Comparison of ENCODE assay signal across 16 cellular contexts in the genomic region with DNA sequence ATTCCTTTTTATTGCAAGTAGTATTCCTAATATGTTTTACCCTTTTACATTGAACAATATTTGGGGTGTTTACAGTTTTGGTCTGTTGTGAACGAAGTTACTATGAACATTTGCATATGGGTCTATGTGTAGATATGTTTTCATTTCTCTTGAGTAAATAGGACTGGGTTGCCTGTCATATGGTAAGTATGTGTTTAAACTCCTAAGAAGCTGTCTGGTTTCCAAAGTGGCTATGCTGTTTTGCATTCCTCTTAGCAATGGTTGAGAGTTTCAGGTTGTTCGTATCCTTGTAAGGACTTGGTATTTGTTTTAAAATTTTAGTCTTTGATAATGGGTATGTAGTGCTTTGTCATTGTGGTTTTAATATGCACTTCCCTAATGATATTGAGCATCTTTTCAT. TPM values are rescaled to one million over a fixed set of nuclear protein-coding genes. Genes with fewer than 3 reads are reported as not detected.
DNase-seq lines count a peak whose midpoint lies in the region; ATAC-seq and TF ChIP-seq lines count a peak whose summit lies in the region.
"Had no signal": no experiment of that assay in that cellular context is flagged by ENCODE, and none has a peak within 500 bp of the region (broad histone marks: within the 10 kb centered on the region; RNA-seq: fewer than 3 reads in every experiment).

No MANE protein-coding gene starts in this region.

- in situ Hi-C loops in GM23248 (cut with MboI) = no loop called here

- CTCF ChIA-PET in CD8-positive, alpha-beta memory T cell (lab: Charles Lee) = interaction anchor here (1.4 kb wide), 1 partner anchor 54 kb away, joined by 4 read pairs; no protein-coding TSS in a partner anchor
- CTCF ChIA-PET in activated CD8-positive, alpha-beta T cell treated with anti-CD3 and anti-CD28 coated beads, Interleukin-2, amount 10 ng/mL, durations not matched to agents 7 days and 5 days (lab: Charles Lee) = interaction anchor here (1.5 kb wide), 1 partner anchor 54 kb away, joined by 3 read pairs; no protein-coding TSS in a partner anchor

- no peaks in the 10 kb centered on the region for H3K9me3 Mint-ChIP-seq in CD8-positive, alpha-beta memory T cell
- no peaks in the 10 kb centered on the region for H3K9me3 Mint-ChIP-seq in activated CD8-positive, alpha-beta T cell treated with anti-CD3 and anti-CD28 coated beads, Interleukin-2, amount 10 ng/mL, durations not matched to agents 7 days and 5 days (ENCODE audit: insufficient read depth)
- H3K9me3 Mint-ChIP-seq: activated T-helper 2 cell treated with anti-CD3 and anti-CD28 coated beads, Interferon-gamma antibody, Interleukin-2, Interleukin-4, amounts not matched to agents 10 μg/mL and 5 μg/mL and 100 μg/mL, durations not matched to agents 14 hours and 24 hours and 36 hours; central memory CD8-positive, alpha-beta T cell had no signal

- no peaks in the 10 kb centered on the region for H3K27me3 ChIP-seq in CD8-positive, alpha-beta memory T cell (ENCODE audit: insufficient read depth, low read length, poor library complexity, severe bottlenecking)
- H3K27me3 ChIP-seq in GM23248 (replicated peaks; ENCODE audit: insufficient read depth) (no peaks in the 10 kb centered on the region), ovary (no peaks in the 10 kb centered on the region), neuronal stem cell (ENCODE audit: control insufficient read depth in 3 of 3, insufficient read depth in 3 of 3, low read depth in 1 of 3, low read length in 3 of 3) (no peaks in the 10 kb centered on the region)

- H2BK12ac ChIP-seq in neuronal stem cell (ENCODE audit: low read length) = no peak overlapping the region

- peaks cover 0 to 3% of the 10 kb centered on the region in 2 donors for H3K27me3 Mint-ChIP-seq in CD8-positive, alpha-beta memory T cell
- H3K27me3 Mint-ChIP-seq in activated CD8-positive, alpha-beta T cell treated with anti-CD3 and anti-CD28 coated beads, Interleukin-2, amount 10 ng/mL, durations not matched to agents 7 days and 5 days (ENCODE audit: low read depth) = no peaks in the 10 kb centered on the region
- H3K27me3 Mint-ChIP-seq: central memory CD8-positive, alpha-beta T cell had no signal

- no peak overlapping the region for H3K18ac ChIP-seq in neuronal stem cell (ENCODE audit: low read length)

- H3K4ac ChIP-seq in neuronal stem cell (ENCODE audit: low read length) = no peak overlapping the region

- no peak overlapping the region for H2BK120ac ChIP-seq in neuronal stem cell (ENCODE audit: low read depth, low read length)

- H3K4me2 ChIP-seq in GM23248 (ENCODE audit: unreplicated experiment) (no peak overlapping the region), neuronal stem cell (ENCODE audit: insufficient read depth, low read length, poor library complexity, severe bottlenecking) (no peak overlapping the region)

- peaks cover 65 to 84% (median 76%) of the 10 kb centered on the region in 3 donors for H3K4me1 Mint-ChIP-seq in CD8-positive, alpha-beta memory T cell
- H3K4me1 Mint-ChIP-seq in activated CD8-positive, alpha-beta T cell treated with anti-CD3 and anti-CD28 coated beads, Interleukin-2, amount 10 ng/mL, durations not matched to agents 7 days and 5 days (ENCODE audit: low read depth) = peaks cover 64% of the 10 kb centered on the region

- no peaks in the 10 kb centered on the region for H3K9me3 ChIP-seq in CD8-positive, alpha-beta memory T cell (ENCODE audit: low read length)
- no peaks in the 10 kb centered on the region for H3K9me3 ChIP-seq in GM23248 (ENCODE audit: low read depth)
- no peaks in the 10 kb centered on the region for H3K9me3 ChIP-seq in ovary
- H3K9me3 ChIP-seq in neuronal stem cell (replicated peaks in 1 of 2; ENCODE audit: control insufficient read depth in 2 of 2, insufficient read depth in 1 of 2, low read depth in 1 of 2, low read length in 2 of 2) = no peaks in the 10 kb centered on the region

- peak overlapping the region in 5 of 7 donors; percentile 5 to 49 (median 34) for H3K4me3 Mint-ChIP-seq in CD8-positive, alpha-beta memory T cell
- no peak overlapping the region for H3K4me3 Mint-ChIP-seq in activated CD8-positive, alpha-beta T cell treated with anti-CD3 and anti-CD28 coated beads, Interleukin-2, amount 10 ng/mL, durations not matched to agents 7 days and 5 days
- H3K4me3 Mint-ChIP-seq: central memory CD8-positive, alpha-beta T cell had no signal

- H2BK15ac ChIP-seq in neuronal stem cell (ENCODE audit: low read length) = no peak overlapping the region

- H4K20me1 ChIP-seq in GM23248 (ENCODE audit: insufficient read depth) = peaks cover 24% of the 10 kb centered on the region; the same call in 1 of the 2 replicates

- no peak overlapping the region for H2BK5ac ChIP-seq in neuronal stem cell (ENCODE audit: low read length)

- no peak for TF ChIP-seq EP300 in ovary (IDR thresholded peaks at IDR 0.05)

- H4K91ac ChIP-seq in neuronal stem cell (ENCODE audit: low read depth, low read length, poor library complexity) = no peak overlapping the region

- no peak overlapping the region for H2AFZ ChIP-seq in GM23248
- no peak overlapping the region for H2AFZ ChIP-seq in neuronal stem cell (ENCODE audit: low read length)

- peaks cover 12% of the 10 kb centered on the region; the same call in 1 of the 2 replicates for H3F3A ChIP-seq in GM23248 (ENCODE audit: insufficient read depth)

- H3K27ac ChIP-seq in CD8-positive, alpha-beta memory T cell (ENCODE audit: low read depth, low read length) = no peak overlapping the region
- H3K27ac ChIP-seq in GM23248 (peak overlapping the region; percentile 25; the same call in 1 of the 2 replicates), ovary (no peak overlapping the region), neuronal stem cell (replicated peaks; ENCODE audit: low read length) (no peak overlapping the region)
- H3K27ac ChIP-seq: epithelial cell of prostate had no signal

- no peak overlapping the region for H2AK5ac ChIP-seq in neuronal stem cell (ENCODE audit: low read depth, low read length)

- no peak overlapping the region for H4K8ac ChIP-seq in neuronal stem cell (ENCODE audit: low read depth, low read length)

- peaks cover 0 to 66% (median 22%) of the 10 kb centered on the region in 3 donors for H3K36me3 Mint-ChIP-seq in CD8-positive, alpha-beta memory T cell
- H3K36me3 Mint-ChIP-seq in activated CD8-positive, alpha-beta T cell treated with anti-CD3 and anti-CD28 coated beads, Interleukin-2, amount 10 ng/mL, durations not matched to agents 7 days and 5 days (ENCODE audit: low read depth) = peaks cover 71% of the 10 kb centered on the region

- 79 to 80% methylated on average over 2 of the region's 2 CpGs for WGBS in GM23248 (ENCODE audit: low coverage in 1 of 2, low lambda C conversion rate in 2 of 2, missing lambda C conversion rate in 2 of 2), 2 experiments
- 9 to 39% (median 15%) methylated on average over 2 of the region's 2 CpGs for WGBS in ovary, 3 donors
- no CpG with 5 or more reads among the region's 2 CpGs for WGBS in neuronal stem cell (ENCODE audit: extremely low coverage in 2 of 2, insufficient read length in 2 of 2, insufficient replicate concordance in 1 of 2), 2 donors

- no peak for TF ChIP-seq CTCF in ovary (IDR thresholded peaks at IDR 0.05)

- H3K14ac ChIP-seq in neuronal stem cell (ENCODE audit: low read length) = no peak overlapping the region

- no peak overlapping the region for H3K23ac ChIP-seq in neuronal stem cell (ENCODE audit: low read depth, low read length, poor library complexity)

- ATAC-seq in activated CD8-positive, alpha-beta T cell treated with anti-CD3 and anti-CD28 coated beads, Interleukin-2, amount 10 ng/mL, durations not matched to agents 7 days and 5 days = no peak
- no peak for ATAC-seq in GM21515 (IDR thresholded peaks at IDR 0.05; ENCODE audit: unreplicated experiment)

- peaks cover 100% of the 10 kb centered on the region for H3K79me2 ChIP-seq in GM23248 (ENCODE audit: insufficient read depth)

- H3K4me3 ChIP-seq in CD8-positive, alpha-beta memory T cell (ENCODE audit: low read length) = no peak overlapping the region
- H3K4me3 ChIP-seq in GM23248 (no peak overlapping the region), ovary (no peak overlapping the region), neuronal stem cell (ENCODE audit: low read length in 2 of 2) (no peak overlapping the region)

- H3K27ac Mint-ChIP-seq in CD8-positive, alpha-beta memory T cell = peak overlapping the region in 6 of 8 donors; percentile 21 to 80 (median 40)
- peak overlapping the region; percentile 8 for H3K27ac Mint-ChIP-seq in activated CD8-positive, alpha-beta T cell treated with anti-CD3 and anti-CD28 coated beads, Interleukin-2, amount 10 ng/mL, durations not matched to agents 7 days and 5 days
- H3K27ac Mint-ChIP-seq: activated T-helper 2 cell treated with anti-CD3 and anti-CD28 coated beads, Interferon-gamma antibody, Interleukin-2, Interleukin-4, amounts not matched to agents 10 μg/mL and 5 μg/mL and 100 μg/mL, durations not matched to agents 14 hours and 24 hours and 36 hours had no signal

- intact Hi-C loops in ovary (cut with DNase I) = no loop called here

- no peak for DNase-seq in CD8-positive, alpha-beta memory T cell
- peak; percentile 18 for DNase-seq in GM23248
- DNase-seq in activated CD8-positive, alpha-beta T cell treated with anti-CD3 and anti-CD28 coated beads, Interleukin-2, amount 10 ng/mL, durations not matched to agents 7 days and 5 days = no peak
- peak; percentile 30 for DNase-seq in fibroblast of peridontal ligament (ENCODE audit: extremely low read depth)
- no peak for DNase-seq in ovary
- DNase-seq in neuronal stem cell (ENCODE audit: low spot score) = no peak
- DNase-seq in HT-29 (ENCODE audit: low spot score) = no peak
- DNase-seq: C1 segment of cervical spinal cord, GDM1, NCI-H1048, NCI-H2227 treated with DMSO at 0.1 percent for 48 hours, small intestine had no signal

- TF ChIP-seq POLR2A in ovary (IDR thresholded peaks at IDR 0.05) = no peak

- H3K4me1 ChIP-seq in CD8-positive, alpha-beta memory T cell (ENCODE audit: insufficient read depth, low read length) = peaks cover 55% of the 10 kb centered on the region
- H3K4me1 ChIP-seq in GM23248 (ENCODE audit: insufficient read depth) (peaks cover 13% of the 10 kb centered on the region; the same call in 1 of the 2 replicates), ovary (ENCODE audit: insufficient read depth) (peaks cover 3% of the 10 kb centered on the region), neuronal stem cell (ENCODE audit: control insufficient read depth in 2 of 2, insufficient read depth in 1 of 2, low read depth in 1 of 2, low read length in 2 of 2) (peaks cover 0 to 4% of the 10 kb centered on the region in 2 donors)

- H3K36me3 ChIP-seq in CD8-positive, alpha-beta memory T cell (ENCODE audit: insufficient read depth, low read length) = peaks cover 28% of the 10 kb centered on the region
- H3K36me3 ChIP-seq in GM23248 (ENCODE audit: low read depth) (peaks cover 34% of the 10 kb centered on the region; the same call in 1 of the 2 replicates), ovary (no peaks in the 10 kb centered on the region), neuronal stem cell (replicated peaks in 1 of 2; ENCODE audit: control insufficient read depth in 2 of 2, insufficient read depth in 2 of 2, low read length in 2 of 2) (peaks cover 10 to 96% of the 10 kb centered on the region in 2 donors)

- POLR2A ChIA-PET in CD8-positive, alpha-beta memory T cell (lab: Charles Lee) = no interaction called here
- POLR2A ChIA-PET in activated CD8-positive, alpha-beta T cell treated with anti-CD3 and anti-CD28 coated beads, Interleukin-2, amount 10 ng/mL, durations not matched to agents 7 days and 5 days (lab: Charles Lee) = no interaction called here

- H3K9me2 ChIP-seq in GM23248 (ENCODE audit: insufficient read depth) = no peaks in the 10 kb centered on the region

- H3K9ac ChIP-seq in GM23248 (no peak overlapping the region), neuronal stem cell (ENCODE audit: low read depth, low read length, poor library complexity) (no peak overlapping the region)

- peaks cover 2% of the 10 kb centered on the region for H3K79me1 ChIP-seq in neuronal stem cell (ENCODE audit: low read depth, low read length)

RNA-seq across cellular contexts. Expression of gene METAP2, which starts 6.3 kb away (rescaled TPM):
- total RNA-seq in CD8-positive, alpha-beta memory T cell = 100 to 1,000 TPM; 109 to 129 TPM
- 36.1 TPM for polyA plus RNA-seq in CD8-positive, alpha-beta memory T cell
- total RNA-seq in GM23248 (2014; rRNA removed; shearing (Covaris generic)) = 64.3 and 67.8 TPM in 2 replicates
- polyA plus RNA-seq in GM23248 (2016; fragmentation: Nextera tagmentation; extraction: Ambion mirVana) (46.2 and 55.6 TPM in 2 replicates), ovary (100 to 1,000 TPM in 1 of 2 donors, 10 to 100 TPM in 1; 57.8 to 131 TPM)
- total RNA-seq in activated CD8-positive, alpha-beta T cell treated with anti-CD3 and anti-CD28 coated beads, Interleukin-2, amount 10 ng/mL, durations not matched to agents 7 days and 5 days = 10 to 100 TPM; 67.7 to 69.4 TPM
- 10 to 100 TPM; 52.1 to 98.7 (median 62.5) TPM for total RNA-seq in ovary
- polyA plus RNA-seq in neuronal stem cell (2013, experiment 1 of 2) = 120 TPM
- 120 TPM for polyA plus RNA-seq in neuronal stem cell (2013, experiment 2 of 2)
- 38.8 and 45.6 TPM in 2 replicates for total RNA-seq in HT-29 (2014; rRNA removed; shearing (Covaris generic))

Comparison
In these comparisons a context has a peak if more than half of its experiments do, and no peak if none do; other contexts are left out.
1. DNase-seq: peak in GM23248 (single experiment) and fibroblast of peridontal ligament (single experiment); none in CD8-positive, alpha-beta memory T cell (0 of 5), activated CD8-positive, alpha-beta T cell treated with anti-CD3 and anti-CD28 coated beads, Interleukin-2, amount 10 ng/mL, durations not matched to agents 7 days and 5 days (single experiment), ovary (0 of 5), neuronal stem cell (single experiment) and HT-29 (single experiment).